ENCODE assay signal across 8 cellular contexts in the genomic region with DNA sequence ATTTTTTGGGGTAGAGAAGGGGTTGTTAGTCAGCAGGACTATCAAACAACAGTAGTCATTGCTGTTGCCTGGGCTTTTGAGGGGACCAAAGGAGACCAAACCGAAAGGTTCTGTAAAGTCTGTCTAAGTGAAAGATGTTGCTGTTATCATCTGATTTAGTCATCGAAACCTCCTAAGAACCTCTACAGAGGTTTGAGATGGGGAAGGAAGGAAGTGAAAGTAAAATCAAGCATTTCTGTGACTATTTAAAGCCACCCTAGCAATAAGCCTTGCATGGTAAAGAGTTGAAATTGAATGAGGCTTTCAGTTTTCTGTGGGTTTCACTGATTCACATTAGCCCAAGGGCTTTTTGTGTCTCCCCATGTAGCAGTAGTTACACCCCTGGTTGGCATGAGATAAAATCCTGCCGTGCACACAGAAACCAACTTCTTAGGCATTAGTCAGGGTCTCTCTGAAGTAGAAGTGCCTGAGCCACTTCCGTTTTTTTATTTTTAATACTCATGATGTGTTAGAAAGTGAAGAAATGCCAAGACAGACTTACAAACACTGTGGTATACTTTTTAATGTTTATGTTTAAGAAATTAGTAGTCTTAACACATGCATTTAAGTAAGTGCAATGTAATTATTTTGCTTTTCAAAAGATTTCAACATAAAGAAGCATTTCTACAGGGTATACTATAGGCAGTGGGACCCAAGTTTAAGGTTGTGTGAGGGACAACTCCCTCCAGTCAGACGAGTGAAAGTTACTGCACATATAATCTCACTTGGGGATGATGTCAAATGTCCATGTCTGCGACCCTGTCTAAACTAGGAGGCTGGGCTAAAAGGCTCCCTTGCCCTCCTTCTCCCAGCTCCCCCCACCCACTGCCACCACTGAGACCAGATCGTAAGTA. TPM values are rescaled to one million over a fixed set of nuclear protein-coding genes. Genes with fewer than 3 reads are reported as not detected.
DNase-seq lines count a peak whose midpoint lies in the region; ATAC-seq and TF ChIP-seq lines count a peak whose summit lies in the region.

No MANE protein-coding gene starts in this region.

- H3K9me3 ChIP-seq in lower lobe of right lung (no peaks in the 10 kb centered on the region), thoracic aorta (no peaks in the 10 kb centered on the region)

- intact Hi-C loops in lower lobe of right lung (cut with DNase I) (no loop called here), lower leg skin (cut with DNase I; ENCODE audit: low total_unique reads) (no loop called here)

- peak overlapping the region; percentile 87 for H3K27ac Mint-ChIP-seq in activated naive CD4-positive, alpha-beta T cell treated with anti-CD3 and anti-CD28 coated beads, Interleukin-2, amount 10 ng/mL, durations not matched to agents 7 days and 5 days

- no peak for TF ChIP-seq POLR2A in lower leg skin (IDR thresholded peaks at IDR 0.05)

- H3K27me3 ChIP-seq in lower lobe of right lung (ENCODE audit: low read depth), result no peaks in the 10 kb centered on the region
- no peaks in the 10 kb centered on the region for H3K27me3 ChIP-seq in thoracic aorta (replicated peaks; ENCODE audit: insufficient read depth)

- no peak for TF ChIP-seq CTCF in lower lobe of right lung (IDR thresholded peaks at IDR 0.05)
- no peak for TF ChIP-seq CTCF in thoracic aorta (IDR thresholded peaks at IDR 0.05)
- TF ChIP-seq CTCF in lower leg skin (IDR thresholded peaks at IDR 0.05), result no peak

- H3K36me3 Mint-ChIP-seq in activated naive CD4-positive, alpha-beta T cell treated with anti-CD3 and anti-CD28 coated beads, Interleukin-2, amount 10 ng/mL, durations not matched to agents 7 days and 5 days, result no peaks in the 10 kb centered on the region

- CTCF ChIA-PET in activated naive CD4-positive, alpha-beta T cell treated with anti-CD3 and anti-CD28 coated beads, Interleukin-2, amount 10 ng/mL, durations not matched to agents 7 days and 5 days (lab: Charles Lee), result interaction anchor here (1.2 kb wide), 1 partner anchor 17 kb away, joined by 3 read pairs; no protein-coding TSS in a partner anchor

- H3K27me3 Mint-ChIP-seq in activated naive CD4-positive, alpha-beta T cell treated with anti-CD3 and anti-CD28 coated beads, Interleukin-2, amount 10 ng/mL, durations not matched to agents 7 days and 5 days, result peaks cover 15% of the 10 kb centered on the region

- peak; percentile 98 for DNase-seq in RPMI7951 (ENCODE audit: low read depth)
- peak; percentile 66 for DNase-seq in activated naive CD4-positive, alpha-beta T cell treated with anti-CD3 and anti-CD28 coated beads, Interleukin-2, amount 10 ng/mL, durations not matched to agents 7 days and 5 days
- DNase-seq in lower lobe of right lung, result no peak
- DNase-seq in thoracic aorta (ENCODE audit: low spot score), result no peak
- no peak for DNase-seq in lower leg skin (ENCODE audit: low spot score in 2 of 2)
- DNase-seq in NCI-H2227 treated with DMSO at 0.1 percent for 48 hours (lab: John Stamatoyannopoulos, UW), result no peak

- 49 to 54% methylated on average over 7 of the region's 7 CpGs for WGBS in lower leg skin, 2 donors

- H3K4me1 Mint-ChIP-seq in activated naive CD4-positive, alpha-beta T cell treated with anti-CD3 and anti-CD28 coated beads, Interleukin-2, amount 10 ng/mL, durations not matched to agents 7 days and 5 days, result peaks cover 63% of the 10 kb centered on the region

- H3K36me3 ChIP-seq in lower lobe of right lung, result no peaks in the 10 kb centered on the region
- no peaks in the 10 kb centered on the region for H3K36me3 ChIP-seq in thoracic aorta

- H3K9me3 Mint-ChIP-seq in activated naive CD4-positive, alpha-beta T cell treated with anti-CD3 and anti-CD28 coated beads, Interleukin-2, amount 10 ng/mL, durations not matched to agents 7 days and 5 days, result peaks cover under 1% of the 10 kb centered on the region

- peak overlapping the region; percentile 59 for H3K4me3 Mint-ChIP-seq in activated naive CD4-positive, alpha-beta T cell treated with anti-CD3 and anti-CD28 coated beads, Interleukin-2, amount 10 ng/mL, durations not matched to agents 7 days and 5 days

- ATAC-seq in GM18519 (IDR thresholded peaks at IDR 0.05; ENCODE audit: low FRiP score, unreplicated experiment), result peak; percentile 96
- ATAC-seq in HG02938 (IDR thresholded peaks at IDR 0.05; ENCODE audit: unreplicated experiment), result peak; percentile 96
- ATAC-seq in lower lobe of right lung, result peak; percentile 56 to 59
- ATAC-seq in thoracic aorta (ENCODE audit: insufficient number of reproducible peaks, low FRiP score, low read depth), result no peak

- H3K4me1 ChIP-seq in lower lobe of right lung, result peaks cover 15% of the 10 kb centered on the region
- H3K4me1 ChIP-seq in thoracic aorta (ENCODE audit: control insufficient read depth in 1 of 2, low read depth in 2 of 2), result peaks cover 6 to 17% of the 10 kb centered on the region in 2 donors

- H3K27ac ChIP-seq in lower lobe of right lung (peak overlapping the region; percentile 37), thoracic aorta (peak overlapping the region in 1 of 2 donors; percentile 51)

- H3K4me3 ChIP-seq in lower lobe of right lung (peak overlapping the region; percentile 39), thoracic aorta (peak overlapping the region; percentile 74), lower leg skin (ENCODE audit: low read depth, poor library complexity, severe bottlenecking) (no peak overlapping the region)

RNA-seq across cellular contexts. Expression of a gene that starts 50.4 kb away (rescaled TPM):
- total RNA-seq in RPMI7951 (2014; rRNA removed; shearing (Covaris generic)), result 24.1 and 24.5 TPM in 2 replicates
- total RNA-seq in lower lobe of right lung, result 17.6 TPM
- 10 to 100 TPM; 22.5 to 35.3 TPM for total RNA-seq in thoracic aorta
- 10 to 100 TPM in 3 of 4 donors, 1 to 10 TPM in 1; 8.0 to 16.0 (median 13.2) TPM for total RNA-seq in lower leg skin

Comparison
In these comparisons a context has a peak if more than half of its experiments do, and no peak if none do; other contexts are left out.
1. DNase-seq: peak in RPMI7951 (single experiment) and activated naive CD4-positive, alpha-beta T cell treated with anti-CD3 and anti-CD28 coated beads, Interleukin-2, amount 10 ng/mL, durations not matched to agents 7 days and 5 days (single experiment); none in lower lobe of right lung (single experiment), thoracic aorta (single experiment), lower leg skin (0 of 2) and NCI-H2227 treated with DMSO at 0.1 percent for 48 hours (single experiment).